ENCODE assay signal across 1 cellular context in genomic region chr19:917323-918151, GRCh38.
TF ChIP-seq lines count a peak whose summit lies in the region.

KISS1R (plus strand) TSS chr19:917333; CDS start chr19:917503, 170 bp downstream.

TF ChIP-seq in K562, 482 proteins besides CTCF, POLR2A, EP300 and RAD21 (continued from another document and continues in another):
- peak; percentile 78 for TF ChIP-seq CREB1 (IDR thresholded peaks at IDR 0.05)
- TF ChIP-seq CREB1 (CRISPR knock-in tag; IDR thresholded peaks at IDR 0.05) = peak; percentile 82
- TF ChIP-seq EHMT2 (IDR thresholded peaks at IDR 0.05) = no peak
- TF ChIP-seq BCL6 (CRISPR knock-in tag; IDR thresholded peaks at IDR 0.05) = no peak
- no peak for TF ChIP-seq RUNX1 (IDR thresholded peaks at IDR 0.05; ENCODE audit: low read depth)
- no peak for TF ChIP-seq ZFP91 (CRISPR knock-in tag; IDR thresholded peaks at IDR 0.05)
- TF ChIP-seq DLX4 (CRISPR knock-in tag; IDR thresholded peaks at IDR 0.05) = no peak
- peak; percentile 81 for TF ChIP-seq MYC (IDR thresholded peaks at IDR 0.05; ENCODE audit: low read depth, low read length)
- TF ChIP-seq MYC (CRISPR knock-in tag; IDR thresholded peaks at IDR 0.05; ENCODE audit: borderline replicate concordance, low read depth) = no peak
- no peak for TF ChIP-seq CHD7 (IDR thresholded peaks at IDR 0.05; ENCODE audit: low read depth, low read length)
- TF ChIP-seq ZNF277 (CRISPR knock-in tag; IDR thresholded peaks at IDR 0.05; ENCODE audit: borderline replicate concordance) = no peak
- no peak for TF ChIP-seq ZNF830 (CRISPR knock-in tag; IDR thresholded peaks at IDR 0.05)
- no peak for TF ChIP-seq ZEB2 (IDR thresholded peaks at IDR 0.05)
- no peak for TF ChIP-seq RREB1 (CRISPR knock-in tag; IDR thresholded peaks at IDR 0.05)
- TF ChIP-seq KLF6 (CRISPR knock-in tag; IDR thresholded peaks at IDR 0.05; ENCODE audit: borderline replicate concordance) = no peak
- TF ChIP-seq SMAD4 (CRISPR knock-in tag; conservative IDR thresholded peaks at IDR 0.05) = peak; percentile 83
- TF ChIP-seq ZNF644 (tag; IDR thresholded peaks at IDR 0.05; ENCODE audit: low read depth) = no peak
- no peak for TF ChIP-seq CREB5 (CRISPR knock-in tag; IDR thresholded peaks at IDR 0.05)
- TF ChIP-seq TEAD4 (IDR thresholded peaks at IDR 0.05; ENCODE audit: low read length) = no peak
- no peak for TF ChIP-seq TEAD4 (CRISPR knock-in tag; IDR thresholded peaks at IDR 0.05; ENCODE audit: borderline replicate concordance)
- no peak for TF ChIP-seq KAT2B (IDR thresholded peaks at IDR 0.05; ENCODE audit: low read depth, low read length)
- no peak for TF ChIP-seq MXD1 (CRISPR knock-in tag; IDR thresholded peaks at IDR 0.05; ENCODE audit: borderline replicate concordance, poor library complexity, severe bottlenecking)
- TF ChIP-seq GABPB2 (CRISPR knock-in tag; conservative IDR thresholded peaks at IDR 0.05) = no peak
- no peak for TF ChIP-seq RBM39 (optimal IDR thresholded peaks at IDR 0.05; ENCODE audit: low read depth, low read length)
- peak; percentile 93 to 94 for TF ChIP-seq KDM1A (IDR thresholded peaks at IDR 0.05)
- TF ChIP-seq ETS2 (tag; IDR thresholded peaks at IDR 0.05; ENCODE audit: borderline replicate concordance, poor library complexity, severe bottlenecking) = no peak
- TF ChIP-seq ZBTB11 (CRISPR knock-in tag; IDR thresholded peaks at IDR 0.05) = peak in 1 of 3 experiments; percentile 66; a peak in 1 of 6 replicates
- no peak for TF ChIP-seq ZNF217 (CRISPR knock-in tag; IDR thresholded peaks at IDR 0.05)
